In the genomic region with DNA sequence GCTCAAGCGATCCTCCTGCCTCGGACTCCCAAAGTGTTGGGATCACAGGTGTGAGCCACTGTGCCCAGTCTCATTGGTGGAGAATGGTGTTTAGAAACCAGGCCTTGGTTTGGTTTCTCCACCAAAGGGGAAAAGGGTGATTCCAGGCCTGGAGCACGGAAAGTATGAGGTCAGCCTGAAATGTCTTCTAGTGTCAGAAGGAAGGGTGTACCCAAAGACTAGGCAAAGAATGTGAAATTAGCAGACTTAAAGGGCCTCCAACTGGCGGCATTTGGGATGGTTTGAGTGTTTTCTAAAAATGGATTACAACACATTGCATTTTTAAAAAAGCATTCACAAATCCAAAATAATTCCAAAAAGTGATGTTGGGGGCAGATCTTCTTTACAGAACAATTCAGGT, we compare ENCODE assay signal across 14 cellular contexts.
DNase-seq lines count a peak whose midpoint lies in the region; TF ChIP-seq lines count a peak whose summit lies in the region.
"Had no signal": no experiment of that assay in that cellular context is flagged by ENCODE, and none has a peak within 500 bp of the region (broad histone marks: within the 10 kb centered on the region; RNA-seq: fewer than 3 reads in every experiment).

No MANE protein-coding gene starts in this region.

- H3K36me3 ChIP-seq in SJCRH30 = no peaks in the 10 kb centered on the region

- peaks cover 6% of the 10 kb centered on the region; the same call in 1 of the 2 replicates for H3K27me3 ChIP-seq in SJCRH30

- H3K36me3 Mint-ChIP-seq in HFFc6 (ENCODE audit: low read depth) = no peaks in the 10 kb centered on the region
- H3K36me3 Mint-ChIP-seq: CD14-positive monocyte; CD8-positive, alpha-beta T cell had no signal

- TF ChIP-seq CTCF in HFFc6 (IDR thresholded peaks at IDR 0.05) = no peak

- H3K9me3 ChIP-seq in SJCRH30 (replicated peaks) = peaks cover 7% of the 10 kb centered on the region; the same call in 1 of the 2 replicates

- no peak overlapping the region for H3K4me3 ChIP-seq in SJCRH30

- intact Hi-C loops in cardiac septum (cut with DNase I) = no loop called here

- DNase-seq in AG20443 (ENCODE audit: low spot score) = peak; percentile 64
- peak; percentile 30 for DNase-seq in RPMI7951 (ENCODE audit: low read depth)
- DNase-seq in fibroblast of gingiva (ENCODE audit: low read depth) = peak; percentile 31
- no peak for DNase-seq in SJCRH30
- DNase-seq in cardiac septum (ENCODE audit: low spot score) = no peak
- DNase-seq in DMS114 treated with DMSO at 0.1 percent for 48 hours (lab: John Stamatoyannopoulos, UW; ENCODE audit: unreplicated experiment) = no peak
- DNase-seq in HFFc6 = no peak
- DNase-seq: ACHN; CD8-positive, alpha-beta T cell; COR-L47; DND-41; GF-D8 had no signal

- peaks cover 3% of the 10 kb centered on the region for H3K27me3 Mint-ChIP-seq in HFFc6 (ENCODE audit: insufficient read depth)

- no peaks in the 10 kb centered on the region for H3K9me3 Mint-ChIP-seq in HFFc6
- H3K9me3 Mint-ChIP-seq: CD8-positive, alpha-beta T cell had no signal

- H3K4me3 Mint-ChIP-seq in HFFc6 = no peak overlapping the region
- H3K4me3 Mint-ChIP-seq: CD14-positive monocyte; CD8-positive, alpha-beta T cell had no signal

- peaks cover 7% of the 10 kb centered on the region for H3K4me1 Mint-ChIP-seq in HFFc6 (ENCODE audit: low read depth)
- H3K4me1 Mint-ChIP-seq: CD14-positive monocyte had no signal

- no peak overlapping the region for H3K27ac ChIP-seq in SJCRH30
- H3K27ac ChIP-seq: KMS-11 had no signal

- H3K27ac Mint-ChIP-seq in HFFc6 = no peak overlapping the region
- H3K27ac Mint-ChIP-seq: CD8-positive, alpha-beta T cell had no signal

- H3K4me1 ChIP-seq in SJCRH30 = no peaks in the 10 kb centered on the region; the same call in 1 of the 2 replicates

Comparison
In these comparisons a context has a peak if more than half of its experiments do, and no peak if none do; other contexts are left out.
1. DNase-seq: peak in AG20443 (single experiment), RPMI7951 (single experiment) and fibroblast of gingiva (single experiment); none in SJCRH30 (0 of 2), cardiac septum (single experiment), DMS114 treated with DMSO at 0.1 percent for 48 hours (single experiment) and HFFc6 (single experiment).